Comparison of ENCODE assay signal across 8 cellular contexts in genomic region chr14:60091550-60092511, GRCh38. TPM values are rescaled to one million over a fixed set of nuclear protein-coding genes. Genes with fewer than 3 reads are reported as not detected.
DNase-seq lines count a peak whose midpoint lies in the region; ATAC-seq and TF ChIP-seq lines count a peak whose summit lies in the region.

TSS of gene PCNX4 (plus strand) at chr14:60091923. CDS start at chr14:60107639, 15,716 bp downstream.

- TF ChIP-seq POLR2A in ovary (IDR thresholded peaks at IDR 0.05) = peak; percentile 79
- TF ChIP-seq POLR2A in thyroid gland (IDR thresholded peaks at IDR 0.05) = peak in 1 of 2 donors; percentile 98

- peak within 1 kb of the TSS; percentile 89 for H3K4me3 ChIP-seq in ovary
- peak within 1 kb of the TSS; percentile 45 to 81 (median 55) for H3K4me3 ChIP-seq in thyroid gland (replicated peaks in 1 of 3)

- intact Hi-C loops in Right ventricle myocardium inferior (cut with DNase I) = loop anchor here (2.0 to 5.0 kb wide), 4 partner anchors 73 to 890 kb away; partner anchors contain the start of genes DHRS7, PPM1A, SLC38A6 and TRMT5
- intact Hi-C loops in ovary (cut with DNase I) = loop anchor here in 3 of 4 donors (5.0 kb wide), 3 partner anchors 60 to 155 kb away; partner anchors contain the start of genes DHRS7 (in 2 of the 3) and PPM1A (in 1 of the 3)
- intact Hi-C loops in thyroid gland (cut with DNase I) = loop anchor here (5.0 to 10.0 kb wide), 2 partner anchors 70 to 153 kb away; partner anchors contain the start of gene PPM1A

- peak within 1 kb of the TSS; percentile 76 to 98 for H3K27ac ChIP-seq in ovary
- H3K27ac ChIP-seq in thyroid gland = peak within 1 kb of the TSS; percentile 93 to 99 (median 98)

- ATAC-seq in HG02642 (IDR thresholded peaks at IDR 0.05; ENCODE audit: poor library complexity, unreplicated experiment) (peak; percentile 96), Right ventricle myocardium inferior (peak; percentile 98)

- WGBS in ovary, 3 donors = 0 to 1% (median 0%) methylated on average over 77 to 88 of the region's 88 CpGs
- 0% methylated on average over 43 to 46 of the region's 88 CpGs for WGBS in thyroid gland, 2 donors

- peak; percentile 30 for TF ChIP-seq EP300 in ovary (IDR thresholded peaks at IDR 0.05)

- H3K9me3 ChIP-seq in ovary (no peaks in the 10 kb centered on the region), thyroid gland (no peaks in the 10 kb centered on the region)

- H3K36me3 ChIP-seq in ovary (no peaks in the 10 kb centered on the region), thyroid gland (no peaks in the 10 kb centered on the region)

- H3K27me3 ChIP-seq in ovary (no peaks in the 10 kb centered on the region), thyroid gland (no peaks in the 10 kb centered on the region)

- peaks cover 8% of the 10 kb centered on the region for H3K4me1 ChIP-seq in ovary (ENCODE audit: insufficient read depth)
- peaks cover 18 to 27% of the 10 kb centered on the region in 2 donors for H3K4me1 ChIP-seq in thyroid gland

- TF ChIP-seq CTCF in GM10266 (IDR thresholded peaks at IDR 0.05; ENCODE audit: control insufficient read depth, insufficient read depth, low read depth, missing control alignments) (no peak), ovary (IDR thresholded peaks at IDR 0.05) (peak in 1 of 3 donors; percentile 20), thyroid gland (IDR thresholded peaks at IDR 0.05) (no peak)

- DNase-seq in GM10266 (ENCODE audit: extremely low spot score) (peak; percentile 87), NCI-H1105 treated with DMSO at 0.1 percent for 48 hours (lab: John Stamatoyannopoulos, UW) (peak; percentile 99), SW 1271 (lab: John Stamatoyannopoulos, UW) (peak; percentile 98), Right ventricle myocardium inferior (ENCODE audit: missing footprints) (peak; percentile 97), ovary (peak; percentile 96 to 98 (median 97)), thyroid gland (peak; percentile 98)
- peak; percentile 83 for DNase-seq in activated naive CD8-positive, alpha-beta T cell treated with anti-CD3 and anti-CD28 coated beads, Interleukin-2, amount 50 U/mL, for 16 hours (ENCODE audit: low read depth, low spot score)

RNA-seq across cellular contexts. Expression of gene PCNX4, which starts in this region (rescaled TPM):
- total RNA-seq in Right ventricle myocardium inferior (23.5 TPM), ovary (10 to 100 TPM; 43.6 to 83.4 (median 60.8) TPM), thyroid gland (100 to 1,000 TPM in 1 of 4 donors, 10 to 100 TPM in 3; 63.5 to 139 (median 85.4) TPM)
- 10 to 100 TPM; 19.2 to 39.9 TPM for polyA plus RNA-seq in ovary

Comparison
In these comparisons a context has a peak if more than half of its experiments do, and no peak if none do; other contexts are left out.
1. Peak in every context shown above with its lines: DNase-seq, ATAC-seq, H3K4me3 ChIP-seq and H3K27ac ChIP-seq.